Comparison of ENCODE assay signal across 8 cellular contexts in genomic region chr1:41664861-41665640, GRCh38.
DNase-seq lines count a peak whose midpoint lies in the region; ATAC-seq and TF ChIP-seq lines count a peak whose summit lies in the region.

No MANE protein-coding gene starts in this region.

- no peaks in the 10 kb centered on the region for H3K9me3 Mint-ChIP-seq in activated CD4-positive, alpha-beta T cell treated with anti-CD3 and anti-CD28 coated beads, Interleukin-2, amount 10 ng/mL, durations not matched to agents 7 days and 5 days
- H3K9me3 Mint-ChIP-seq in stimulated activated naive B cell treated with anti-CD40 and anti-IgM and Interleukin-4, amounts not matched to agents 10 μg/mL and 1 μg/mL and 100 μg/mL, for 72 hours: no peaks in the 10 kb centered on the region

- no peaks in the 10 kb centered on the region for H3K27me3 Mint-ChIP-seq in activated CD4-positive, alpha-beta T cell treated with anti-CD3 and anti-CD28 coated beads, Interleukin-2, amount 10 ng/mL, durations not matched to agents 7 days and 5 days
- H3K27me3 Mint-ChIP-seq in stimulated activated naive B cell treated with anti-CD40 and anti-IgM and Interleukin-4, amounts not matched to agents 10 μg/mL and 1 μg/mL and 100 μg/mL, for 72 hours: no peaks in the 10 kb centered on the region

- intact Hi-C loops in esophagus muscularis mucosa (cut with DNase I): no loop called here

- CTCF ChIA-PET in activated CD4-positive, alpha-beta T cell treated with anti-CD3 and anti-CD28 coated beads, Interleukin-2, amount 10 ng/mL, durations not matched to agents 7 days and 5 days (lab: Charles Lee): interaction anchor here (0.9 to 1.4 kb wide), 2 partner anchors 13 to 16 kb away, joined by 3 read pairs; no protein-coding TSS in a partner anchor
- CTCF ChIA-PET in RWPE1 (lab: Yijun Ruan, JAX): interaction anchor here (0.6 kb wide), 1 partner anchor 397 kb away, joined by 3 read pairs; no protein-coding TSS in a partner anchor

- peaks cover 81% of the 10 kb centered on the region for H3K4me1 Mint-ChIP-seq in activated CD4-positive, alpha-beta T cell treated with anti-CD3 and anti-CD28 coated beads, Interleukin-2, amount 10 ng/mL, durations not matched to agents 7 days and 5 days
- H3K4me1 Mint-ChIP-seq in stimulated activated naive B cell treated with anti-CD40 and anti-IgM and Interleukin-4, amounts not matched to agents 10 μg/mL and 1 μg/mL and 100 μg/mL, for 72 hours: peaks cover 64 to 88% of the 10 kb centered on the region in 2 donors

- WGBS in esophagus muscularis mucosa: 76% methylated on average over 4 of the region's 4 CpGs

- DNase-seq in activated CD4-positive, alpha-beta T cell treated with anti-CD3 and anti-CD28 coated beads, Interleukin-2, amount 10 ng/mL, durations not matched to agents 7 days and 5 days: no peak
- no peak for DNase-seq in activated CD4-positive, alpha-beta T cell treated with anti-CD3 and anti-CD28 coated beads, Interleukin-2, amount 50 U/mL, for 4 hours
- DNase-seq in RWPE1 (ENCODE audit: low spot score) (peak; percentile 91), fibroblast of the aortic adventitia (ENCODE audit: low read depth) (peak; percentile 80), KBM-7 (no peak), esophagus muscularis mucosa (ENCODE audit: extremely low spot score) (no peak)
- no peak for DNase-seq in stimulated activated naive B cell treated with anti-CD40 and anti-IgM and Interleukin-4, amounts not matched to agents 10 μg/mL and 1 μg/mL and 100 μg/mL, for 72 hours

- H3K27ac ChIP-seq in RWPE1 (peak overlapping the region; percentile 79), esophagus muscularis mucosa (replicated peaks in 1 of 4) (peak overlapping the region in 1 of 4 donors; percentile 42)

- peaks cover 6% of the 10 kb centered on the region for H3K36me3 Mint-ChIP-seq in activated CD4-positive, alpha-beta T cell treated with anti-CD3 and anti-CD28 coated beads, Interleukin-2, amount 10 ng/mL, durations not matched to agents 7 days and 5 days (ENCODE audit: low read depth)
- peaks cover 0 to 10% of the 10 kb centered on the region in 2 donors for H3K36me3 Mint-ChIP-seq in stimulated activated naive B cell treated with anti-CD40 and anti-IgM and Interleukin-4, amounts not matched to agents 10 μg/mL and 1 μg/mL and 100 μg/mL, for 72 hours

- no peak for ATAC-seq in stimulated activated naive B cell treated with anti-CD40 and anti-IgM and Interleukin-4, amounts not matched to agents 10 μg/mL and 1 μg/mL and 100 μg/mL, for 72 hours (replicated peaks)
- no peak for ATAC-seq in GM18870 (IDR thresholded peaks at IDR 0.05; ENCODE audit: unreplicated experiment)

- no peak for TF ChIP-seq POLR2A in esophagus muscularis mucosa (IDR thresholded peaks at IDR 0.05; ENCODE audit: low read depth)

- H3K27ac Mint-ChIP-seq in activated CD4-positive, alpha-beta T cell treated with anti-CD3 and anti-CD28 coated beads, Interleukin-2, amount 10 ng/mL, durations not matched to agents 7 days and 5 days: peak overlapping the region; percentile 52
- H3K27ac Mint-ChIP-seq in stimulated activated naive B cell treated with anti-CD40 and anti-IgM and Interleukin-4, amounts not matched to agents 10 μg/mL and 1 μg/mL and 100 μg/mL, for 72 hours: peak overlapping the region; percentile 20

- TF ChIP-seq EP300 in esophagus muscularis mucosa (IDR thresholded peaks at IDR 0.05): no peak

- peaks cover 14 to 38% (median 32%) of the 10 kb centered on the region in 4 donors for H3K4me1 ChIP-seq in esophagus muscularis mucosa

- no peaks in the 10 kb centered on the region for H3K9me3 ChIP-seq in esophagus muscularis mucosa

- no peaks in the 10 kb centered on the region for H3K27me3 ChIP-seq in esophagus muscularis mucosa

- POLR2A ChIA-PET in activated CD4-positive, alpha-beta T cell treated with anti-CD3 and anti-CD28 coated beads, Interleukin-2, amount 10 ng/mL, durations not matched to agents 7 days and 5 days (lab: Charles Lee): no interaction called here
- POLR2A ChIA-PET in RWPE1 (lab: Yijun Ruan, JAX; ENCODE audit: low non-redundant PET): no interaction called here

- H3K36me3 ChIP-seq in esophagus muscularis mucosa: no peaks in the 10 kb centered on the region

- H3K4me3 Mint-ChIP-seq in activated CD4-positive, alpha-beta T cell treated with anti-CD3 and anti-CD28 coated beads, Interleukin-2, amount 10 ng/mL, durations not matched to agents 7 days and 5 days: no peak overlapping the region
- H3K4me3 Mint-ChIP-seq in stimulated activated naive B cell treated with anti-CD40 and anti-IgM and Interleukin-4, amounts not matched to agents 10 μg/mL and 1 μg/mL and 100 μg/mL, for 72 hours: no peak overlapping the region

- TF ChIP-seq CTCF in RWPE1 (conservative IDR thresholded peaks at IDR 0.05; ENCODE audit: low read depth): no peak
- no peak for TF ChIP-seq CTCF in fibroblast of the aortic adventitia (IDR thresholded peaks at IDR 0.05; ENCODE audit: insufficient read depth, low read length)
- no peak for TF ChIP-seq CTCF in esophagus muscularis mucosa (IDR thresholded peaks at IDR 0.05)

- in situ Hi-C loops in KBM-7 (cut with MboI; ENCODE audit: low pct_unique_long_range_greater_than_20kb, low sequenced_read_pairs): no loop called here

- no peak overlapping the region for H3K4me3 ChIP-seq in fibroblast of the aortic adventitia (ENCODE audit: low read depth, low read length)
- no peak overlapping the region for H3K4me3 ChIP-seq in esophagus muscularis mucosa

Comparison
In these comparisons a context has a peak if more than half of its experiments do, and no peak if none do; other contexts are left out.
1. DNase-seq: peak in RWPE1 (single experiment) and fibroblast of the aortic adventitia (single experiment); none in activated CD4-positive, alpha-beta T cell treated with anti-CD3 and anti-CD28 coated beads, Interleukin-2, amount 10 ng/mL, durations not matched to agents 7 days and 5 days (single experiment), activated CD4-positive, alpha-beta T cell treated with anti-CD3 and anti-CD28 coated beads, Interleukin-2, amount 50 U/mL, for 4 hours (0 of 2), stimulated activated naive B cell treated with anti-CD40 and anti-IgM and Interleukin-4, amounts not matched to agents 10 μg/mL and 1 μg/mL and 100 μg/mL, for 72 hours (single experiment), KBM-7 (single experiment) and esophagus muscularis mucosa (single experiment).